In genomic region chr6:122660296-122660695, GRCh38 we compare ENCODE assay signal across 35 cellular contexts. TPM values are rescaled to one million over a fixed set of nuclear protein-coding genes. Genes with fewer than 3 reads are reported as not detected.
"Had no signal": no experiment of that assay in that cellular context is flagged by ENCODE, and none has a peak within 500 bp of the region (broad histone marks: within the 10 kb centered on the region; RNA-seq: fewer than 3 reads in every experiment).

No MANE protein-coding gene starts in this region.

- H3K27ac Mint-ChIP-seq: activated CD4-positive, alpha-beta memory T cell treated with anti-CD3 and anti-CD28 coated beads, Interleukin-2, amount 10 ng/mL, durations not matched to agents 7 days and 5 days; activated CD8-positive, alpha-beta memory T cell treated with anti-CD3 and anti-CD28 coated beads, Interleukin-2, amount 10 ng/mL, durations not matched to agents 7 days and 5 days; activated naive CD4-positive, alpha-beta T cell treated with anti-CD3 and anti-CD28 coated beads, Interleukin-2, amount 10 ng/mL, durations not matched to agents 7 days and 5 days; activated naive CD8-positive, alpha-beta T cell; activated naive CD8-positive, alpha-beta T cell treated with anti-CD3 and anti-CD28 coated beads, Interleukin-2, amount 50 U/mL, for 24 hours; brain had no signal

- H3K27me3 ChIP-seq: Peyer's patch, SJSA1 had no signal

- H3K36me3 Mint-ChIP-seq: activated CD8-positive, alpha-beta memory T cell treated with anti-CD3 and anti-CD28 coated beads, Interleukin-2, amount 10 ng/mL, durations not matched to agents 7 days and 5 days; activated naive CD4-positive, alpha-beta T cell treated with anti-CD3 and anti-CD28 coated beads, Interleukin-2, amount 10 ng/mL, durations not matched to agents 7 days and 5 days; activated naive CD8-positive, alpha-beta T cell; brain had no signal

- H3K27me3 Mint-ChIP-seq: activated CD8-positive, alpha-beta memory T cell treated with anti-CD3 and anti-CD28 coated beads, Interleukin-2, amount 10 ng/mL, durations not matched to agents 7 days and 5 days; activated naive CD4-positive, alpha-beta T cell treated with anti-CD3 and anti-CD28 coated beads, Interleukin-2, amount 10 ng/mL, durations not matched to agents 7 days and 5 days; activated naive CD8-positive, alpha-beta T cell treated with anti-CD3 and anti-CD28 coated beads, Interleukin-2, amount 50 U/mL, for 24 hours; brain had no signal

- DNase-seq: activated CD4-positive, alpha-beta memory T cell treated with anti-CD3 and anti-CD28 coated beads, Interleukin-2, amount 10 ng/mL, durations not matched to agents 7 days and 5 days; activated CD4-positive, alpha-beta T cell treated with anti-CD3 and anti-CD28 coated beads for 1 hour; activated CD4-positive, alpha-beta T cell treated with anti-CD3 and anti-CD28 coated beads for 48 hours; activated CD4-positive, CD25-positive, alpha-beta regulatory T cell; activated CD8-positive, alpha-beta memory T cell treated with anti-CD3 and anti-CD28 coated beads for 24 hours; activated CD8-positive, alpha-beta memory T cell treated with anti-CD3 and anti-CD28 coated beads, Interleukin-2, amount 10 ng/mL, durations not matched to agents 7 days and 5 days; activated CD8-positive, alpha-beta memory T cell treated with anti-CD3 and anti-CD28 coated beads, Interleukin-2, amount 50 U/mL, for 48 hours; activated effector memory CD4-positive, alpha-beta T cell treated with Interleukin-2 at 50 U/mL for 16 hours; activated naive CD4-positive, alpha-beta T cell treated with anti-CD3 and anti-CD28 coated beads, Interleukin-2, amount 10 ng/mL, durations not matched to agents 7 days and 5 days; activated naive CD8-positive, alpha-beta T cell treated with anti-CD3 and anti-CD28 coated beads, Interleukin-2, amount 50 U/mL, for 24 hours; activated T-cell treated with anti-CD3 and anti-CD28 coated beads, Interleukin-2, amount 50 U/mL, for 48 hours; anterior cingulate cortex; central memory CD4-positive, alpha-beta T cell; NCI-H1092 treated with DMSO at 0.1 percent for 48 hours; NCI-H1417 treated with DMSO at 0.1 percent for 48 hours; NCI-H187 treated with DMSO at 0.1 percent for 48 hours; NCI-H2081; NCI-H2171 treated with DMSO at 0.1 percent for 48 hours; NCI-H2227 treated with DMSO at 0.1 percent for 48 hours; NCI-H446; NCI-H510A treated with DMSO at 0.1 percent for 48 hours; NCI-H526 treated with DMSO at 0.1 percent for 48 hours; NCI-H774; PC-3; Peyer's patch; RPMI8226; SHP77 treated with DMSO at 0.1 percent for 48 hours; SW 1271; T-helper 1 cell; T-helper 2 cell; T1000; WERI-Rb-1 had no signal

- H3K9me3 ChIP-seq: Peyer's patch, SJSA1 had no signal

- ATAC-seq: activated CD8-positive, alpha-beta memory T cell treated with anti-CD3 and anti-CD28 coated beads, Interleukin-2, amount 10 ng/mL, durations not matched to agents 7 days and 5 days; activated naive CD8-positive, alpha-beta T cell treated with anti-CD3 and anti-CD28 coated beads, Interleukin-2, amount 50 U/mL, for 24 hours; PC-3 had no signal

- H3K9me3 Mint-ChIP-seq: activated CD4-positive, alpha-beta memory T cell treated with anti-CD3 and anti-CD28 coated beads, Interleukin-2, amount 10 ng/mL, durations not matched to agents 7 days and 5 days; activated naive CD4-positive, alpha-beta T cell treated with anti-CD3 and anti-CD28 coated beads, Interleukin-2, amount 10 ng/mL, durations not matched to agents 7 days and 5 days; activated naive CD8-positive, alpha-beta T cell treated with anti-CD3 and anti-CD28 coated beads, Interleukin-2, amount 50 U/mL, for 24 hours; brain had no signal

- H3K4me1 Mint-ChIP-seq: activated CD4-positive, alpha-beta memory T cell treated with anti-CD3 and anti-CD28 coated beads, Interleukin-2, amount 10 ng/mL, durations not matched to agents 7 days and 5 days; activated CD8-positive, alpha-beta memory T cell treated with anti-CD3 and anti-CD28 coated beads, Interleukin-2, amount 10 ng/mL, durations not matched to agents 7 days and 5 days; activated naive CD4-positive, alpha-beta T cell treated with anti-CD3 and anti-CD28 coated beads, Interleukin-2, amount 10 ng/mL, durations not matched to agents 7 days and 5 days; activated naive CD8-positive, alpha-beta T cell treated with anti-CD3 and anti-CD28 coated beads, Interleukin-2, amount 50 U/mL, for 24 hours had no signal

- H3K27ac ChIP-seq: Peyer's patch, SJSA1, WERI-Rb-1 had no signal

- H3K4me1 ChIP-seq: SJSA1 had no signal

- H3K36me3 ChIP-seq: Peyer's patch, SJSA1 had no signal

- H3K4me3 ChIP-seq: Peyer's patch, SJSA1 had no signal

- H3K4me3 Mint-ChIP-seq: activated CD4-positive, alpha-beta memory T cell treated with anti-CD3 and anti-CD28 coated beads, Interleukin-2, amount 10 ng/mL, durations not matched to agents 7 days and 5 days; activated CD8-positive, alpha-beta memory T cell treated with anti-CD3 and anti-CD28 coated beads, Interleukin-2, amount 10 ng/mL, durations not matched to agents 7 days and 5 days; activated naive CD4-positive, alpha-beta T cell treated with anti-CD3 and anti-CD28 coated beads, Interleukin-2, amount 10 ng/mL, durations not matched to agents 7 days and 5 days; activated naive CD8-positive, alpha-beta T cell; activated naive CD8-positive, alpha-beta T cell treated with anti-CD3 and anti-CD28 coated beads, Interleukin-2, amount 50 U/mL, for 24 hours; brain had no signal

RNA-seq across cellular contexts. Expression of gene PKIB, which starts 50.1 kb away (rescaled TPM):
- total RNA-seq: SJSA1 had no signal
